ENCODE assay signal across 8 cellular contexts in genomic region chr4:112284662-112285411, GRCh38. TPM values are rescaled to one million over a fixed set of nuclear protein-coding genes. Genes with fewer than 3 reads are reported as not detected.
DNase-seq lines count a peak whose midpoint lies in the region; ATAC-seq, FAIRE-seq and TF ChIP-seq lines count a peak whose summit lies in the region.

No MANE protein-coding gene starts in this region.

- peak; percentile 78 for FAIRE-seq in GM12892 (lab: Jason Lieb, UNC)
- no peak for FAIRE-seq in H1 (lab: Jason Lieb, UNC)

- DNase-seq in GM12892 (ENCODE audit: insufficient read length), result no peak
- DNase-seq in SJCRH30, result peak; percentile 12 to 46
- DNase-seq in H1 (ENCODE audit: low read depth in 1 of 2, low spot score in 2 of 2), result no peak
- no peak for DNase-seq in mesothelial cell of epicardium (ENCODE audit: low spot score in 2 of 2, unreplicated experiment in 2 of 2)

- no peak for TF ChIP-seq EP300 in H1 (IDR thresholded peaks at IDR 0.05; ENCODE audit: borderline replicate concordance in 1 of 2, low read depth in 2 of 2, low read length in 2 of 2)

- peak overlapping the region; percentile 97 for H3K27ac Mint-ChIP-seq in mesothelial cell of epicardium

- H3K14ac ChIP-seq in H1 (ENCODE audit: insufficient read length), result no peak overlapping the region

- peaks cover 11% of the 10 kb centered on the region for H3K9me3 Mint-ChIP-seq in mesothelial cell of epicardium

- no peak for TF ChIP-seq CTCF in 22Rv1 (IDR thresholded peaks at IDR 0.05)
- TF ChIP-seq CTCF in H1 (IDR thresholded peaks at IDR 0.05; ENCODE audit: control extremely low read depth in 1 of 3, insufficient read depth in 1 of 3, low read depth in 1 of 3, low read length in 3 of 3), result no peak
- no peak for TF ChIP-seq CTCF in mesothelial cell of epicardium (IDR thresholded peaks at IDR 0.05; ENCODE audit: unreplicated experiment)

- H3K23me2 ChIP-seq in H1 (ENCODE audit: low read depth, low read length), result peaks cover 4% of the 10 kb centered on the region; the same call in 1 of the 2 replicates

- H2BK120ac ChIP-seq in H1 (replicated peaks; ENCODE audit: low read depth, low read length), result no peak overlapping the region

- no peak overlapping the region for H4K91ac ChIP-seq in H1 (replicated peaks; ENCODE audit: insufficient read length, low read length)

- H2AFZ ChIP-seq in H1 (ENCODE audit: low read length), result no peak overlapping the region

- peaks cover 27% of the 10 kb centered on the region for H3K4me1 Mint-ChIP-seq in mesothelial cell of epicardium

- no peak overlapping the region for H2BK5ac ChIP-seq in H1 (ENCODE audit: low read depth, low read length)

- H3K27ac ChIP-seq in 22Rv1, result peak overlapping the region; percentile 87
- H3K27ac ChIP-seq in SJCRH30, result peak overlapping the region; percentile 63
- H3K27ac ChIP-seq in H1 (ENCODE audit: low read depth, low read length), result no peak overlapping the region
- peak overlapping the region; percentile 59 for H3K27ac ChIP-seq in urinary bladder (ENCODE audit: low read depth)

- POLR2A ChIA-PET in H1 (lab: Charles Lee; ENCODE audit: partially characterized antibody), result interaction anchor here (0.6 to 2.1 kb wide), 3 partner anchors 9 to 18 kb away, joined by 3 to 9 read pairs (median 3); no protein-coding TSS in a partner anchor

- H2BK15ac ChIP-seq in H1 (ENCODE audit: low read length), result no peak overlapping the region

- H3K79me2 ChIP-seq in H1 (ENCODE audit: control insufficient read depth in 1 of 2, insufficient read depth in 2 of 2, low read length in 2 of 2), result no peaks in the 10 kb centered on the region

- no peak overlapping the region for H3K18ac ChIP-seq in H1 (ENCODE audit: extremely low read depth, low read length)

- CTCF ChIA-PET in H1 (lab: Charles Lee; ENCODE audit: partially characterized antibody), result interaction anchor here (1.2 to 3.1 kb wide), 2 partner anchors 24 to 239 kb away, joined by 4 to 7 read pairs; no protein-coding TSS in a partner anchor

- no peaks in the 10 kb centered on the region for H3K79me1 ChIP-seq in H1 (ENCODE audit: low read depth, low read length)

- no peak overlapping the region for H3K9ac ChIP-seq in H1 (replicated peaks in 1 of 4; ENCODE audit: extremely low read depth in 1 of 4, low read depth in 3 of 4, low read length in 3 of 4)

- no peaks in the 10 kb centered on the region for H3K9me3 ChIP-seq in SJCRH30 (replicated peaks)
- H3K9me3 ChIP-seq in H1 (ENCODE audit: insufficient read depth in 2 of 2, low read depth in 1 of 2, low read length in 1 of 2), result peaks cover 2 to 11% of the 10 kb centered on the region in 2 experiments

- no peak overlapping the region for H2BK20ac ChIP-seq in H1 (ENCODE audit: low read length)

- H4K20me1 ChIP-seq in H1 (replicated peaks in 1 of 2; ENCODE audit: control insufficient read depth in 1 of 2, insufficient read depth in 2 of 2, low read length in 2 of 2), result no peaks in the 10 kb centered on the region

- H3K56ac ChIP-seq in H1 (replicated peaks; ENCODE audit: insufficient read length, low read depth, low read length), result no peak overlapping the region

- WGBS in H1 (ENCODE audit: extremely low coverage in 1 of 2, insufficient coverage in 1 of 2, insufficient read length in 1 of 2, insufficient replicate concordance in 2 of 2, low coverage in 1 of 2, low lambda C conversion rate in 2 of 2, missing lambda C conversion rate in 1 of 2), 2 experiments, result 35% methylated on average over 15 of the region's 15 CpGs; no CpG with 5 or more reads in 1 of the 2 experiments
- WGBS in urinary bladder, result 2% methylated on average over 15 of the region's 15 CpGs

- H3K4me1 ChIP-seq in SJCRH30 (peaks cover 6% of the 10 kb centered on the region), H1 (replicated peaks in 1 of 4; ENCODE audit: control insufficient read depth in 3 of 4, insufficient read depth in 4 of 4, low read length in 3 of 4) (peaks cover 0 to 2% (median 0%) of the 10 kb centered on the region in 4 experiments; a peak in 4 of 7 replicates), urinary bladder (ENCODE audit: insufficient read depth) (no peaks in the 10 kb centered on the region)

- peaks cover 3% of the 10 kb centered on the region for H3K36me3 ChIP-seq in SJCRH30
- H3K36me3 ChIP-seq in H1 (ENCODE audit: control insufficient read depth in 2 of 4, insufficient read depth in 4 of 4, low read length in 3 of 4), result no peaks in the 10 kb centered on the region
- H3K36me3 ChIP-seq in urinary bladder (ENCODE audit: insufficient read depth), result no peaks in the 10 kb centered on the region

- H3K4me2 ChIP-seq in H1 (ENCODE audit: insufficient read depth in 1 of 2, low read depth in 2 of 2, low read length in 2 of 2), result peak overlapping the region; percentile 60 to 76

- H3K36me3 Mint-ChIP-seq in mesothelial cell of epicardium, result peaks cover 14% of the 10 kb centered on the region

- no peak overlapping the region for H4K8ac ChIP-seq in H1 (ENCODE audit: extremely low read depth, insufficient read depth, low read length)

- ATAC-seq in HG03159 (IDR thresholded peaks at IDR 0.05; ENCODE audit: unreplicated experiment) (no peak), GM19351 (IDR thresholded peaks at IDR 0.05; ENCODE audit: unreplicated experiment) (no peak)

- H2AK5ac ChIP-seq in H1 (ENCODE audit: low read depth, low read length), result no peak overlapping the region

- peak overlapping the region; percentile 62 for H3K4ac ChIP-seq in H1 (replicated peaks; ENCODE audit: insufficient read length, low read depth, low read length)

- H3K4me3 ChIP-seq in SJCRH30 (peak overlapping the region; percentile 85), H1 (ENCODE audit: extremely low read depth in 1 of 4, insufficient read depth in 2 of 4, low read depth in 3 of 4, low read length in 4 of 4) (peak overlapping the region; percentile 42 to 82 (median 62); a peak in 6 of 8 replicates), urinary bladder (ENCODE audit: low read depth, low read length) (peak overlapping the region; percentile 74)

- no peak overlapping the region for H3K23ac ChIP-seq in H1 (ENCODE audit: insufficient read length)

- no peaks in the 10 kb centered on the region for H3K27me3 Mint-ChIP-seq in mesothelial cell of epicardium (ENCODE audit: low read depth)

- H2BK12ac ChIP-seq in H1 (ENCODE audit: low read depth, low read length), result no peak overlapping the region

- TF ChIP-seq POLR2A in GM12892 (IDR thresholded peaks at IDR 0.05; ENCODE audit: low read depth, low read length), result peak; percentile 30; the same call in 1 of the 2 replicates
- no peak for TF ChIP-seq POLR2A in H1 (IDR thresholded peaks at IDR 0.05; ENCODE audit: control extremely low read depth in 1 of 2, low read depth in 2 of 2, low read length in 2 of 2)

- H3K4me3 Mint-ChIP-seq in mesothelial cell of epicardium, result peak overlapping the region; percentile 92

- H4K5ac ChIP-seq in H1 (ENCODE audit: insufficient read length, low read depth, low read length), result no peak overlapping the region

- H3K27me3 ChIP-seq in SJCRH30 (no peaks in the 10 kb centered on the region), H1 (replicated peaks in 1 of 4; ENCODE audit: control insufficient read depth in 3 of 4, extremely low read depth in 1 of 4, insufficient read depth in 3 of 4, low read length in 3 of 4) (peaks cover 0 to 23% (median 12%) of the 10 kb centered on the region in 4 experiments; a peak in 6 of 7 replicates)

- no peak for TF ChIP-seq RAD21 in H1 (IDR thresholded peaks at IDR 0.05 in 1 of 2, conservative IDR thresholded peaks at IDR 0.05 in 1 of 2; ENCODE audit: low read depth in 2 of 2, low read length in 2 of 2)

RNA-seq across cellular contexts. Expression of gene TIFA, which starts 0.9 kb away (rescaled TPM):
- 93.0 TPM for polyA plus RNA-seq in GM12892 (2012; ENCODE audit: missing spikeins)
- 17.8 and 25.4 TPM in 2 replicates for total RNA-seq in SJCRH30 (2014; rRNA removed; shearing (Covaris generic))
- 2.7 and 2.9 TPM in 2 replicates for total RNA-seq in H1 (2021; fragmentation: NEBNext Ultra II Directional; extraction: Animal tissue kit (Norgen Biotek cat#: 25700))
- polyA plus RNA-seq in H1 (2011; rRNA removed) (0.42 and 0.77 TPM in 2 replicates), urinary bladder (5.4 TPM)
- polyA plus RNA-seq in H1 (2011; cell fraction: cytosol; rRNA removed), result 0.81 TPM
- 0.36 TPM for polyA plus RNA-seq in H1 (2011; cell fraction: nucleus; rRNA removed)
- 1.2 to 2.5 TPM (median 1.6 TPM) in 4 replicates for polyA plus RNA-seq in H1 (2012, experiment 1 of 2)
- polyA plus RNA-seq in H1 (2012, experiment 2 of 2), result 1.4 TPM
- 2.2 TPM for polyA plus RNA-seq in H1 (2013, experiment 1 of 2)
- 2.0 TPM for polyA plus RNA-seq in H1 (2013, experiment 2 of 2)
- 1.1 and 1.2 TPM in 2 replicates for polyA minus RNA-seq in H1 (2011; rRNA and poly(A)+ RNA removed)
- polyA minus RNA-seq in H1 (2011; cell fraction: cytosol; rRNA and poly(A)+ RNA removed), result 0.66 TPM
- polyA minus RNA-seq in H1 (2011; cell fraction: nucleus; rRNA and poly(A)+ RNA removed), result 1.6 TPM
- total RNA-seq in mesothelial cell of epicardium (12.0 to 12.4 TPM (median 12.3 TPM) in 3 replicates), urinary bladder (10.1 TPM)

RNA-seq across cellular contexts. Expression of gene ALPK1, which starts 12.3 kb away (rescaled TPM):
- 22.0 TPM for polyA plus RNA-seq in GM12892 (2012; ENCODE audit: missing spikeins)
- total RNA-seq in SJCRH30 (2014; rRNA removed; shearing (Covaris generic)), result 5.0 and 5.1 TPM in 2 replicates
- 0.43 and 0.44 TPM in 2 replicates for total RNA-seq in H1 (2021; fragmentation: NEBNext Ultra II Directional; extraction: Animal tissue kit (Norgen Biotek cat#: 25700))
- polyA plus RNA-seq in H1 (2011; rRNA removed) (0.03 and 0.08 TPM in 2 replicates), urinary bladder (11.8 TPM)
- polyA plus RNA-seq in H1 (2011; cell fraction: cytosol; rRNA removed), result 0.12 TPM
- polyA plus RNA-seq in H1 (2011; cell fraction: nucleus; rRNA removed), result 0.23 TPM
- polyA plus RNA-seq in H1 (2012, experiment 1 of 2), result 0.06 to 0.33 TPM (median 0.24 TPM) in 4 replicates
- polyA plus RNA-seq in H1 (2012, experiment 2 of 2), result not detected
- polyA plus RNA-seq in H1 (2013, experiment 1 of 2), result 0.14 TPM
- 0.13 TPM for polyA plus RNA-seq in H1 (2013, experiment 2 of 2)
- polyA minus RNA-seq in H1 (2011; rRNA and poly(A)+ RNA removed), result 0.57 and 0.61 TPM in 2 replicates
- 0.59 TPM for polyA minus RNA-seq in H1 (2011; cell fraction: cytosol; rRNA and poly(A)+ RNA removed)
- polyA minus RNA-seq in H1 (2011; cell fraction: nucleus; rRNA and poly(A)+ RNA removed), result 3.3 TPM
- total RNA-seq in mesothelial cell of epicardium (25.7 to 26.9 TPM (median 26.3 TPM) in 3 replicates), urinary bladder (34.0 TPM)

RNA-seq across cellular contexts. Expression of gene AP1AR, which starts 53.2 kb away (rescaled TPM):
- polyA plus RNA-seq in GM12892 (2012; ENCODE audit: missing spikeins), result 15.9 TPM
- 23.1 and 24.7 TPM in 2 replicates for total RNA-seq in SJCRH30 (2014; rRNA removed; shearing (Covaris generic))
- 26.9 and 27.7 TPM in 2 replicates for total RNA-seq in H1 (2021; fragmentation: NEBNext Ultra II Directional; extraction: Animal tissue kit (Norgen Biotek cat#: 25700))
- polyA plus RNA-seq in H1 (2011; rRNA removed) (5.3 and 7.2 TPM in 2 replicates), urinary bladder (21.9 TPM)
- polyA plus RNA-seq in H1 (2011; cell fraction: cytosol; rRNA removed), result 13.6 TPM
- 16.1 TPM for polyA plus RNA-seq in H1 (2011; cell fraction: nucleus; rRNA removed)
- polyA plus RNA-seq in H1 (2012, experiment 1 of 2), result 9.8 to 16.0 TPM (median 10.7 TPM) in 4 replicates
- 5.7 TPM for polyA plus RNA-seq in H1 (2012, experiment 2 of 2)
- polyA plus RNA-seq in H1 (2013, experiment 1 of 2), result 14.5 TPM
- 13.2 TPM for polyA plus RNA-seq in H1 (2013, experiment 2 of 2)
- 1.8 and 5.4 TPM in 2 replicates for polyA minus RNA-seq in H1 (2011; rRNA and poly(A)+ RNA removed)
- 22.8 TPM for polyA minus RNA-seq in H1 (2011; cell fraction: cytosol; rRNA and poly(A)+ RNA removed)
- 22.9 TPM for polyA minus RNA-seq in H1 (2011; cell fraction: nucleus; rRNA and poly(A)+ RNA removed)
- total RNA-seq in mesothelial cell of epicardium (15.3 to 15.5 TPM (median 15.4 TPM) in 3 replicates), urinary bladder (29.1 TPM)

Comparison
In these comparisons a context has a peak if more than half of its experiments do, and no peak if none do; other contexts are left out.
1. DNase-seq: peak in SJCRH30 (2 of 2); none in GM12892 (single experiment), H1 (0 of 2) and mesothelial cell of epicardium (0 of 2).
2. Peak in every context shown above with its lines, with median percentiles within 50 percentile points of each other: H3K4me3 ChIP-seq.